8 cellular contexts compared by ENCODE assay signal in the genomic region with DNA sequence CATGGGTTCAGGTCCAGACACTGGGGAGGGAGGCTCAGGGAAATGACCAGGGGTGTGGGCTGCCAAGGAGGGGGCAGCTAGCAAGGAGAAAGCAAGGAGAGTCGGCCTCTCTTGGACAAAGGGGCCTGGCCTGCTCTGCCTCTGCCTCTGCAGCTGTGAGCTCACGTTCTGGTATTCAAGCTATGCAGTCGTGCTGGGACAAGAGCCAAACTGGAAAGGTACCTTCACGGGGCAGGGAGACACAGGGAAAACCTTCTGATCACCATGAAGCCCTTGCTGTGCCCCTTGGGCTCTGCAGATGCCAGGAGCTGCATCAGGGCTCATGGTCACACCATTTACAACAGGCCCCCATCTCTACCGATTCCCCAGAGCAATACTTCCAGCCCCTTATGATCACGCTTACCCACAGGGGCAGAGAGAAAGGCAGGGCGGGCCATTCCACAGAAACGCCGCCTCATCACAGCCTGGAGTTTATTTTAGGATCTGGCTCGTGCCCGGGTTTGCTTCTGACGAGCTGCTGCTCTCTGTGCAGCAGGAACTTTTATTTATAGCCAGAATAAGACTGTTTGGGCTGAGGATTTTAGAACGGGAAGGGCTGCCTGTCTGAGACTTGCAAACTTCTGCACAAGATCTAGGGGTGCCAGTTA.
A peak's percentile ranks its signal among the peaks of the same experiment; 100 is the strongest.
DNase-seq lines count a peak whose midpoint lies in the region; ATAC-seq and TF ChIP-seq lines count a peak whose summit lies in the region.

No MANE protein-coding gene starts in this region.

- H3K4me2 ChIP-seq in skeletal muscle satellite cell (ENCODE audit: low read length): peak overlapping the region; percentile 83

- no peak overlapping the region for H3K4me3 ChIP-seq in body of pancreas
- H3K4me3 ChIP-seq in skeletal muscle satellite cell (ENCODE audit: low read length): peak overlapping the region; percentile 38

- H3K9me3 ChIP-seq in body of pancreas (no peaks in the 10 kb centered on the region), skeletal muscle satellite cell (replicated peaks; ENCODE audit: low read length) (no peaks in the 10 kb centered on the region)

- H3K4me1 Mint-ChIP-seq in HFFc6 (ENCODE audit: low read depth) (peaks cover 52% of the 10 kb centered on the region), natural killer cell (peaks cover 24 to 39% of the 10 kb centered on the region in 2 donors)
- peaks cover 3% of the 10 kb centered on the region for H3K4me1 Mint-ChIP-seq in T-helper 2 cell treated with Interferon-gamma antibody and Interleukin-4, amounts not matched to agents 5 μg/mL and 100 μg/mL, for 36 hours (ENCODE audit: low read depth)

- peak overlapping the region; percentile 91 for H3K27ac Mint-ChIP-seq in HFFc6
- H3K27ac Mint-ChIP-seq in natural killer cell: no peak overlapping the region
- H3K27ac Mint-ChIP-seq in T-helper 2 cell treated with Interferon-gamma antibody and Interleukin-4, amounts not matched to agents 5 μg/mL and 100 μg/mL, for 36 hours: no peak overlapping the region

- WGBS in body of pancreas, 2 donors: 69 to 75% methylated on average over 8 to 13 of the region's 13 CpGs

- H3K4me1 ChIP-seq in body of pancreas (peaks cover 43% of the 10 kb centered on the region), skeletal muscle satellite cell (ENCODE audit: control insufficient read depth, insufficient read depth, low read length) (peaks cover 35% of the 10 kb centered on the region)

- intact Hi-C loops in body of pancreas (cut with DNase I) (no loop called here), natural killer cell (cut with micrococcal nuclease) (no loop called here)

- peaks cover 0 to 9% of the 10 kb centered on the region in 2 donors for H3K36me3 ChIP-seq in body of pancreas (replicated peaks in 1 of 2; ENCODE audit: insufficient read depth in 1 of 2, low read depth in 2 of 2)
- peaks cover 6% of the 10 kb centered on the region for H3K36me3 ChIP-seq in skeletal muscle satellite cell (ENCODE audit: insufficient read depth, low read length)

- peak in 1 of 3 donors; percentile 44 for TF ChIP-seq POLR2A in body of pancreas (IDR thresholded peaks at IDR 0.05)

- H3K9ac ChIP-seq in skeletal muscle satellite cell (ENCODE audit: low read depth, low read length): peak overlapping the region; percentile 60

- peak overlapping the region; percentile 48 to 82 (median 68) for H3K27ac ChIP-seq in body of pancreas

- ATAC-seq in body of pancreas (peak; percentile 81), natural killer cell (no peak), HG03342 (IDR thresholded peaks at IDR 0.05; ENCODE audit: unreplicated experiment) (no peak), HG02571 (IDR thresholded peaks at IDR 0.05; ENCODE audit: unreplicated experiment) (no peak)

- no peak for TF ChIP-seq CTCF in HFFc6 (IDR thresholded peaks at IDR 0.05)
- TF ChIP-seq CTCF in body of pancreas (IDR thresholded peaks at IDR 0.05): no peak
- no peak for TF ChIP-seq CTCF in natural killer cell (IDR thresholded peaks at IDR 0.05)

- peaks cover 14% of the 10 kb centered on the region; the same call in 1 of the 2 replicates for H3K36me3 Mint-ChIP-seq in HFFc6 (ENCODE audit: low read depth)
- H3K36me3 Mint-ChIP-seq in natural killer cell: peaks cover 7% of the 10 kb centered on the region
- H3K36me3 Mint-ChIP-seq in T-helper 2 cell treated with Interferon-gamma antibody and Interleukin-4, amounts not matched to agents 5 μg/mL and 100 μg/mL, for 36 hours (ENCODE audit: low read depth): peaks cover 40% of the 10 kb centered on the region

- H3K4me3 Mint-ChIP-seq in HFFc6: peak overlapping the region; percentile 84
- no peak overlapping the region for H3K4me3 Mint-ChIP-seq in natural killer cell
- H3K4me3 Mint-ChIP-seq in T-helper 2 cell treated with Interferon-gamma antibody and Interleukin-4, amounts not matched to agents 5 μg/mL and 100 μg/mL, for 36 hours: no peak overlapping the region

- no peaks in the 10 kb centered on the region for H3K27me3 ChIP-seq in body of pancreas
- H3K27me3 ChIP-seq in skeletal muscle satellite cell (ENCODE audit: control insufficient read depth, insufficient read depth, low read length): no peaks in the 10 kb centered on the region

- H3K27me3 Mint-ChIP-seq in HFFc6 (ENCODE audit: insufficient read depth): peaks cover 1% of the 10 kb centered on the region
- no peaks in the 10 kb centered on the region for H3K27me3 Mint-ChIP-seq in natural killer cell (ENCODE audit: low read depth in 2 of 2)
- no peaks in the 10 kb centered on the region for H3K27me3 Mint-ChIP-seq in T-helper 2 cell treated with Interferon-gamma antibody and Interleukin-4, amounts not matched to agents 5 μg/mL and 100 μg/mL, for 36 hours (ENCODE audit: low read depth)

- peak; percentile 86 for DNase-seq in HFFc6
- DNase-seq in body of pancreas: peak; percentile 69 to 87 (median 78)
- peak; percentile 75 for DNase-seq in iPS DF 19.7 (ENCODE audit: low read depth, low spot score)
- DNase-seq in natural killer cell: no peak
- no peak for DNase-seq in T-helper 2 cell treated with Interferon-gamma antibody and Interleukin-4, amounts not matched to agents 5 μg/mL and 100 μg/mL, for 36 hours (ENCODE audit: low spot score)

- H3K9me3 Mint-ChIP-seq in HFFc6 (no peaks in the 10 kb centered on the region), natural killer cell (no peaks in the 10 kb centered on the region)
- H3K9me3 Mint-ChIP-seq in T-helper 2 cell treated with Interferon-gamma antibody and Interleukin-4, amounts not matched to agents 5 μg/mL and 100 μg/mL, for 36 hours: no peaks in the 10 kb centered on the region

Comparison
In these comparisons a context has a peak if more than half of its experiments do, and no peak if none do; other contexts are left out.
1. DNase-seq: peak in HFFc6 (single experiment), body of pancreas (4 of 4) and iPS DF 19.7 (single experiment); none in natural killer cell (single experiment) and T-helper 2 cell treated with Interferon-gamma antibody and Interleukin-4, amounts not matched to agents 5 μg/mL and 100 μg/mL, for 36 hours (single experiment).